Comparison of ENCODE assay signal across 8 cellular contexts in genomic region chr2:231670892-231671616, GRCh38. TPM values are rescaled to one million over a fixed set of nuclear protein-coding genes. Genes with fewer than 3 reads are reported as not detected.
DNase-seq lines count a peak whose midpoint lies in the region; ATAC-seq and TF ChIP-seq lines count a peak whose summit lies in the region.

No MANE protein-coding gene starts in this region.

- TF ChIP-seq CTCF in GM12873 (IDR thresholded peaks at IDR 0.05; ENCODE audit: insufficient read depth, low read depth, low read length, missing control alignments) (peak; percentile 54), Panc1 (IDR thresholded peaks at IDR 0.05) (no peak), adrenal gland (IDR thresholded peaks at IDR 0.05) (peak in 3 of 6 experiments; percentile 11 to 16 (median 15))

- in situ Hi-C loops in Panc1 (cut with HindIII; ENCODE audit: low pct_unique_long_range_greater_than_20kb, low sequenced_read_pairs) = no loop called here

- WGBS in adrenal gland, 4 donors = 51 to 53% (median 52%) methylated on average over 4 to 8 of the region's 8 CpGs

- no TSS peak for BruUV-seq in Panc1 (replicated peaks; lab: Mats Ljungman, UMichigan)

- POLR2A ChIA-PET in HEK293T (lab: Yijun Ruan, JAX) = interaction anchor here (4.7 kb wide), 1 partner anchor 58 kb away, joined by 44 read pairs; no protein-coding TSS in a partner anchor
- POLR2A ChIA-PET in Panc1 (lab: Charles Lee) = no interaction called here

- no peak for TF ChIP-seq POLR2A in adrenal gland (IDR thresholded peaks at IDR 0.05)

- H3K4me1 ChIP-seq in Panc1 (ENCODE audit: control insufficient read depth, insufficient read depth, low read length) (peaks cover 60% of the 10 kb centered on the region), adrenal gland (replicated peaks in 1 of 2) (peaks cover 0 to 22% of the 10 kb centered on the region in 2 donors)

- H3K4me3 Mint-ChIP-seq in activated T-cell treated with anti-CD3 and anti-CD28 coated beads, Interleukin-2, amount 50 U/mL, for 72 hours = no peak overlapping the region

- ATAC-seq in Panc1 (no peak), GM21515 (IDR thresholded peaks at IDR 0.05; ENCODE audit: unreplicated experiment) (no peak)
- ATAC-seq in activated T-cell treated with anti-CD3 and anti-CD28 coated beads, Interleukin-2, amount 50 U/mL, for 72 hours (replicated peaks in 1 of 2) = no peak

- no peaks in the 10 kb centered on the region for H3K36me3 Mint-ChIP-seq in activated T-cell treated with anti-CD3 and anti-CD28 coated beads, Interleukin-2, amount 50 U/mL, for 72 hours (ENCODE audit: insufficient read depth in 2 of 2)

- H3K4me1 Mint-ChIP-seq in activated T-cell treated with anti-CD3 and anti-CD28 coated beads, Interleukin-2, amount 50 U/mL, for 72 hours (ENCODE audit: low read depth) = peaks cover 12% of the 10 kb centered on the region

- CTCF ChIA-PET in HEK293T (lab: Yijun Ruan, JAX) = interaction anchor here (1.3 kb wide), 1 partner anchor 24 kb away, joined by 3 read pairs; no protein-coding TSS in a partner anchor
- CTCF ChIA-PET in Panc1 (lab: Charles Lee) = interaction anchor here (0.6 to 0.7 kb wide), 3 partner anchors 15 to 191 kb away, joined by 3 to 7 read pairs (median 4); no protein-coding TSS in a partner anchor

- no peaks in the 10 kb centered on the region for H3K9me3 Mint-ChIP-seq in activated T-cell treated with anti-CD3 and anti-CD28 coated beads, Interleukin-2, amount 50 U/mL, for 72 hours

- no peaks in the 10 kb centered on the region for H3K27me3 Mint-ChIP-seq in activated T-cell treated with anti-CD3 and anti-CD28 coated beads, Interleukin-2, amount 50 U/mL, for 72 hours (ENCODE audit: low read depth)

- H3K9me3 ChIP-seq in Panc1 (ENCODE audit: control insufficient read depth, insufficient read depth, low read depth, low read length) = no peaks in the 10 kb centered on the region
- no peaks in the 10 kb centered on the region for H3K9me3 ChIP-seq in adrenal gland (replicated peaks in 1 of 3)

- H3K27me3 ChIP-seq in Panc1 (ENCODE audit: control insufficient read depth, insufficient read depth, low read length) (no peaks in the 10 kb centered on the region), adrenal gland (no peaks in the 10 kb centered on the region)

- H3K27ac ChIP-seq in Panc1 (ENCODE audit: low read length) (peak overlapping the region; percentile 96), adrenal gland (peak overlapping the region in 2 of 5 donors; percentile 41 to 45)

- H3K36me3 ChIP-seq in Panc1 (ENCODE audit: control insufficient read depth, insufficient read depth, low read length) (no peaks in the 10 kb centered on the region), adrenal gland (replicated peaks in 1 of 2) (no peaks in the 10 kb centered on the region)

- no peak overlapping the region for H3K4me3 ChIP-seq in Panc1 (ENCODE audit: low read depth in 2 of 2, low read length in 2 of 2)
- no peak overlapping the region for H3K4me3 ChIP-seq in adrenal gland

- DNase-seq in HEK293T (ENCODE audit: extremely low spot score) (peak; percentile 34), Panc1 (ENCODE audit: low read depth, low spot score) (no peak), islet precursor cell (peak; percentile 69), adrenal gland (no peak), retina (no peak)
- no peak for DNase-seq in activated T-cell treated with anti-CD3 and anti-CD28 coated beads, Interleukin-2, amount 50 U/mL, for 72 hours

- intact Hi-C loops in Panc1 (cut with micrococcal nuclease; ENCODE audit: unreplicated experiment) (no loop called here), adrenal gland (cut with DNase I) (no loop called here)

- no peak overlapping the region for H3K27ac Mint-ChIP-seq in activated T-cell treated with anti-CD3 and anti-CD28 coated beads, Interleukin-2, amount 50 U/mL, for 72 hours

TF ChIP-seq in HEK293T, 16 proteins besides CTCF, POLR2A, EP300 and RAD21:
- no peak for TF ChIP-seq SP1 (IDR thresholded peaks at IDR 0.05)
- no peak for TF ChIP-seq CTBP1 (IDR thresholded peaks at IDR 0.05; ENCODE audit: borderline replicate concordance)

RNA-seq across cellular contexts. Expression of gene PTMA, which starts 37.3 kb away (rescaled TPM):
- total RNA-seq in Panc1 (2021; ENCODE audit: unreplicated experiment) = 1,390 TPM
- 1,958 TPM for polyA plus RNA-seq in Panc1 (2012; ENCODE audit: insufficient read length)
- 100 to 1,000 TPM; 346 to 719 (median 451) TPM for total RNA-seq in adrenal gland
- polyA plus RNA-seq in adrenal gland = 1,000 to 10,000 TPM; 1,074 to 1,198 (median 1,079) TPM
- total RNA-seq in activated T-cell treated with anti-CD3 and anti-CD28 coated beads, Interleukin-2, amount 50 U/mL, for 72 hours = 1,000 to 10,000 TPM; 1,057 to 1,154 TPM

Comparison
In these comparisons a context has a peak if more than half of its experiments do, and no peak if none do; other contexts are left out.
1. DNase-seq: peak in HEK293T (single experiment) and islet precursor cell (single experiment); none in Panc1 (single experiment), adrenal gland (0 of 7), retina (single experiment) and activated T-cell treated with anti-CD3 and anti-CD28 coated beads, Interleukin-2, amount 50 U/mL, for 72 hours (0 of 2).